11 cellular contexts compared by ENCODE assay signal in genomic region chr17:19181040-19181875, GRCh38. TPM values are rescaled to one million over a fixed set of nuclear protein-coding genes. Genes with fewer than 3 reads are reported as not detected.
A peak's percentile ranks its signal among the peaks of the same experiment; 100 is the strongest.
DNase-seq lines count a peak whose midpoint lies in the region; ATAC-seq and TF ChIP-seq lines count a peak whose summit lies in the region.
"Not testable (repeated sequence)": the region's sequence is repeated elsewhere in the genome, so short reads cannot be mapped to it uniquely, and the experiment has no call there.
"Had no signal": no experiment of that assay in that cellular context is flagged by ENCODE, and none has a peak within 500 bp of the region (broad histone marks: within the 10 kb centered on the region; RNA-seq: fewer than 3 reads in every experiment).

No MANE protein-coding gene starts in this region.

- not testable (repeated sequence) for H3K4me3 ChIP-seq in CD4-positive, CD25-positive, alpha-beta regulatory T cell (ENCODE audit: low read depth, low read length)

- H3K36me3 Mint-ChIP-seq in CD4-positive, CD25-positive, alpha-beta regulatory T cell; T-helper 17 cell (ENCODE audit: low read depth); natural killer cell: not testable (repeated sequence)

- not testable (repeated sequence) for H3K4me3 Mint-ChIP-seq in CD4-positive, CD25-positive, alpha-beta regulatory T cell; T-helper 17 cell; natural killer cell

- not testable (repeated sequence) for H3K27me3 Mint-ChIP-seq in CD4-positive, CD25-positive, alpha-beta regulatory T cell; T-helper 17 cell; natural killer cell (ENCODE audit: low read depth in 2 of 2)

- H3K27ac Mint-ChIP-seq in CD4-positive, CD25-positive, alpha-beta regulatory T cell; T-helper 17 cell; natural killer cell: not testable (repeated sequence)

- not testable (repeated sequence) for H3K9me3 ChIP-seq in CD4-positive, CD25-positive, alpha-beta regulatory T cell (ENCODE audit: control insufficient read depth in 2 of 2, low read length in 2 of 2); T-helper 17 cell (ENCODE audit: control insufficient read depth, low read length, poor library complexity, severe bottlenecking)

- DNase-seq in CD4-positive, CD25-positive, alpha-beta regulatory T cell; T-helper 17 cell; foreskin keratinocyte; natural killer cell: not testable (repeated sequence)

- peak; percentile 95 to 98 for ATAC-seq in CD4-positive, CD25-positive, alpha-beta regulatory T cell (ENCODE audit: low read depth in 2 of 2)
- ATAC-seq in GM19025 (IDR thresholded peaks at IDR 0.05; ENCODE audit: low read depth, unreplicated experiment) (peak; percentile 85), GM21526 (IDR thresholded peaks at IDR 0.05; ENCODE audit: low FRiP score, unreplicated experiment) (peak; percentile 67), HG02840 (IDR thresholded peaks at IDR 0.05; ENCODE audit: low FRiP score, unreplicated experiment) (peak; percentile 91), HG03175 (IDR thresholded peaks at IDR 0.05; ENCODE audit: unreplicated experiment) (peak; percentile 87), T-helper 17 cell (peak; percentile 98), foreskin keratinocyte (peak; percentile 84), natural killer cell (peak; percentile 98 to 100 (median 100))

- TF ChIP-seq CTCF in foreskin keratinocyte (conservative IDR thresholded peaks at IDR 0.05); natural killer cell (IDR thresholded peaks at IDR 0.05): not testable (repeated sequence)

- not testable (repeated sequence) for H3K9me3 Mint-ChIP-seq in CD4-positive, CD25-positive, alpha-beta regulatory T cell; natural killer cell

- intact Hi-C loops in natural killer cell (cut with micrococcal nuclease): not testable (repeated sequence)

- H3K27me3 ChIP-seq in CD4-positive, CD25-positive, alpha-beta regulatory T cell (ENCODE audit: control insufficient read depth, insufficient read depth, low read length); foreskin keratinocyte: not testable (repeated sequence)

- not testable (repeated sequence) for H3K4me1 ChIP-seq in CD4-positive, CD25-positive, alpha-beta regulatory T cell (ENCODE audit: control insufficient read depth, insufficient read depth, low read length, poor library complexity, severe bottlenecking); foreskin keratinocyte

- H3K27ac ChIP-seq in CD4-positive, CD25-positive, alpha-beta regulatory T cell (ENCODE audit: insufficient read depth, low read length, poor library complexity, severe bottlenecking); foreskin keratinocyte: not testable (repeated sequence)

- H3K4me1 Mint-ChIP-seq in CD4-positive, CD25-positive, alpha-beta regulatory T cell; T-helper 17 cell; natural killer cell: not testable (repeated sequence)

- H3K36me3 ChIP-seq in CD4-positive, CD25-positive, alpha-beta regulatory T cell (ENCODE audit: control insufficient read depth, insufficient read depth, low read length): not testable (repeated sequence)

RNA-seq across cellular contexts. Expression of gene GRAPL, which starts 53.9 kb away (rescaled TPM):
- 37.1 TPM for total RNA-seq in CD4-positive, CD25-positive, alpha-beta regulatory T cell
- 1 to 10 TPM in 3 of 4 donors, under 1 TPM in 1; 0.80 to 1.6 (median 1.4) TPM for polyA plus RNA-seq in CD4-positive, CD25-positive, alpha-beta regulatory T cell
- total RNA-seq in T-helper 17 cell: 10 to 100 TPM; 17.5 to 21.0 TPM
- total RNA-seq in foreskin keratinocyte: not detected in 2 replicates
- polyA plus RNA-seq in foreskin keratinocyte: not detected in 2 replicates
- 1 to 10 TPM; 2.4 to 6.5 (median 4.3) TPM for total RNA-seq in natural killer cell
- total RNA-seq: A172 had no signal
- polyA plus RNA-seq: neural cell had no signal

RNA-seq across cellular contexts. Expression of gene EPN2, which starts 55.9 kb away (rescaled TPM):
- total RNA-seq in CD4-positive, CD25-positive, alpha-beta regulatory T cell: 14.9 TPM
- 1 to 10 TPM; 7.1 to 9.5 (median 7.9) TPM for polyA plus RNA-seq in CD4-positive, CD25-positive, alpha-beta regulatory T cell
- total RNA-seq in T-helper 17 cell: 1 to 10 TPM; 6.0 to 7.2 TPM
- total RNA-seq in foreskin keratinocyte: 25.8 and 27.6 TPM in 2 replicates
- polyA plus RNA-seq in foreskin keratinocyte: 13.9 and 15.0 TPM in 2 replicates
- 10 to 100 TPM in 1 of 3 donors, 1 to 10 TPM in 2; 2.0 to 13.8 (median 4.9) TPM for total RNA-seq in natural killer cell
- polyA plus RNA-seq: CD14-positive monocyte had no signal
